Comparison of ENCODE assay signal across 12 cellular contexts in genomic region chrX:21926116-21926515, GRCh38. TPM values are rescaled to one million over a fixed set of nuclear protein-coding genes. Genes with fewer than 3 reads are reported as not detected.
A peak's percentile ranks its signal among the peaks of the same experiment; 100 is the strongest.
DNase-seq lines count a peak whose midpoint lies in the region; ATAC-seq, FAIRE-seq and TF ChIP-seq lines count a peak whose summit lies in the region.
"Had no signal": no experiment of that assay in that cellular context is flagged by ENCODE, and none has a peak within 500 bp of the region (broad histone marks: within the 10 kb centered on the region; RNA-seq: fewer than 3 reads in every experiment).

No MANE protein-coding gene starts in this region.

- H3K9me3 ChIP-seq in stomach: no peaks in the 10 kb centered on the region
- H3K9me3 ChIP-seq: transverse colon had no signal

- no peaks in the 10 kb centered on the region for H3K4me1 ChIP-seq in stomach
- H3K4me1 ChIP-seq: transverse colon had no signal

- 15 to 45% (median 30%) methylated on average over 3 of the region's 3 CpGs for WGBS in stomach, 5 donors

- TF ChIP-seq POLR2A in stomach (IDR thresholded peaks at IDR 0.05) (no peak), GM12891 (IDR thresholded peaks at IDR 0.05; ENCODE audit: low read depth, low read length) (no peak)

- no peak for ATAC-seq in HG02642 (IDR thresholded peaks at IDR 0.05; ENCODE audit: poor library complexity, unreplicated experiment)
- ATAC-seq: activated CD8-positive, alpha-beta T cell treated with anti-CD3 and anti-CD28 coated beads, Interleukin-2, amount 10 ng/mL, durations not matched to agents 7 days and 5 days had no signal

- no peaks in the 10 kb centered on the region for H3K36me3 ChIP-seq in stomach
- H3K36me3 ChIP-seq: transverse colon had no signal

- no peaks in the 10 kb centered on the region for H3K27me3 ChIP-seq in stomach
- H3K27me3 ChIP-seq: transverse colon had no signal

- H3K4me3 ChIP-seq in fibroblast of pulmonary artery (replicated peaks; ENCODE audit: low read depth, low read length): peak overlapping the region; percentile 36
- H3K4me3 ChIP-seq in stomach: no peak overlapping the region
- H3K4me3 ChIP-seq: transverse colon had no signal

- TF ChIP-seq EP300 in stomach (IDR thresholded peaks at IDR 0.05): no peak

- DNase-seq in SIG-M5 treated with dmso at 0.1 percent for 504 hours (lab: John Stamatoyannopoulos, UW; ENCODE audit: unreplicated experiment): peak; percentile 49
- DNase-seq in SIG-M5 (lab: John Stamatoyannopoulos, UW): no peak
- DNase-seq in RPMI8226: peak; percentile 43
- peak; percentile 78 for DNase-seq in fibroblast of pulmonary artery (ENCODE audit: low read depth)
- no peak for DNase-seq in stomach
- DNase-seq in GM12891 (ENCODE audit: insufficient read length, low spot score): no peak
- no peak for DNase-seq in NCI-H2196 (lab: John Stamatoyannopoulos, UW; ENCODE audit: unreplicated experiment)
- DNase-seq: 8988T; activated CD8-positive, alpha-beta T cell treated with anti-CD3 and anti-CD28 coated beads, Interleukin-2, amount 10 ng/mL, durations not matched to agents 7 days and 5 days; transverse colon had no signal

- no peak for FAIRE-seq in GM12891 (lab: Jason Lieb, UNC)
- FAIRE-seq: GM19239 had no signal

- peak overlapping the region in 3 of 5 donors; percentile 20 to 35 (median 33) for H3K27ac ChIP-seq in stomach

- intact Hi-C loops in stomach (cut with DNase I; ENCODE audit: low total_unique reads): no loop called here

- TF ChIP-seq CTCF in fibroblast of pulmonary artery (IDR thresholded peaks at IDR 0.05; ENCODE audit: low read length, missing control alignments) (no peak), stomach (IDR thresholded peaks at IDR 0.05) (no peak)

TF ChIP-seq in GM12891, 5 proteins besides CTCF, POLR2A, EP300 and RAD21:
- TF ChIP-seq TAF1 (IDR thresholded peaks at IDR 0.05; ENCODE audit: low read depth, low read length): no peak
- TF ChIP-seq PAX5 (IDR thresholded peaks at IDR 0.05; ENCODE audit: insufficient read depth, low read length, severe bottlenecking): no peak
- TF ChIP-seq POU2F2 (IDR thresholded peaks at IDR 0.05; ENCODE audit: low read depth, low read length): no peak
- no peak for TF ChIP-seq POLR2AphosphoS5 (IDR thresholded peaks at IDR 0.05; ENCODE audit: low read depth, low read length)
- TF ChIP-seq SPI1 (IDR thresholded peaks at IDR 0.05; ENCODE audit: low read depth, low read length): no peak

RNA-seq across cellular contexts. Expression of gene SMS, which starts 14.4 kb away (rescaled TPM):
- total RNA-seq in stomach: 10 to 100 TPM in 4 of 5 donors, 1 to 10 TPM in 1; 9.6 to 75.8 (median 65.2) TPM
- 10 to 100 TPM; 41.2 to 48.8 (median 43.9) TPM for polyA plus RNA-seq in stomach
- polyA plus RNA-seq in GM12891 (2012; ENCODE audit: low read depth, missing spikeins): 86.2 TPM

Comparison
In these comparisons a context has a peak if more than half of its experiments do, and no peak if none do; other contexts are left out.
1. DNase-seq: peak in SIG-M5 treated with dmso at 0.1 percent for 504 hours (single experiment), RPMI8226 (single experiment) and fibroblast of pulmonary artery (single experiment); none in SIG-M5 (single experiment), stomach (single experiment), GM12891 (single experiment) and NCI-H2196 (single experiment).